In the genomic region with DNA sequence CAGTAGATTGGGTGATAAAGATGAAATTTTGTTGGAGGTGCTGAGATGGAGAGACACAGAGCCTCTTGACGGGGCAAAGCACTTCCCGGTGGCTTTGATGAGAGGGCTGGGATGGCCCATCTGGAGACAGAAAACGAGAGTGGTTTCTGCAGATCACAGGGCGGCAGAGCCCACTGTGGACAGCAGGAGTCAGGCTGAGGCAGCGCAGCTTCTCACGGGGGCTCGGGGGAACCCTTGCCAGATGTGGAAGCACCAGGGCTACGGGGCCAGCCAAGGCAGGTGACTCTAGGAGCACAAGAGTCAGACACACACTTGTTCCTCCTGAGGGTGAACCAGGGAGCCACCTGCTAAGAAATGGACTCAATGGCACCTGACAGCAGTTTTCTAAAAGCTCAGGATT, we compare ENCODE assay signal across 14 cellular contexts.
"Had no signal": no experiment of that assay in that cellular context is flagged by ENCODE, and none has a peak within 500 bp of the region (broad histone marks: within the 10 kb centered on the region; RNA-seq: fewer than 3 reads in every experiment).

No MANE protein-coding gene starts in this region.

- H3K9me3 ChIP-seq: breast epithelium, prostate gland, tibial artery had no signal

- H3K27me3 Mint-ChIP-seq: activated naive CD8-positive, alpha-beta T cell treated with anti-CD3 and anti-CD28 coated beads, Interleukin-2, amount 10 ng/mL, durations not matched to agents 7 days and 5 days; memory B cell; naive thymus-derived CD8-positive, alpha-beta T cell; T-cell had no signal

- H3K36me3 Mint-ChIP-seq: activated naive CD8-positive, alpha-beta T cell treated with anti-CD3 and anti-CD28 coated beads, Interleukin-2, amount 10 ng/mL, durations not matched to agents 7 days and 5 days; memory B cell; naive thymus-derived CD8-positive, alpha-beta T cell; stimulated activated effector memory CD8-positive, alpha-beta T cell treated with anti-CD3 and anti-CD28 coated beads, Interleukin-12 subunit alpha, Interleukin-12 subunit beta, amount 100 ng/mL, for 72 hours; T-cell had no signal

- H3K4me3 Mint-ChIP-seq: activated naive CD8-positive, alpha-beta T cell treated with anti-CD3 and anti-CD28 coated beads, Interleukin-2, amount 10 ng/mL, durations not matched to agents 7 days and 5 days; memory B cell; naive thymus-derived CD8-positive, alpha-beta T cell; stimulated activated effector memory CD8-positive, alpha-beta T cell treated with anti-CD3 and anti-CD28 coated beads, Interleukin-12 subunit alpha, Interleukin-12 subunit beta, amount 100 ng/mL, for 72 hours; T-cell had no signal

- DNase-seq: activated CD4-positive, CD25-positive, alpha-beta regulatory T cell treated with anti-CD3 and anti-CD28 coated beads, Interleukin-2, amount 50 U/mL, for 72 hours; activated naive CD4-positive, alpha-beta T cell; activated naive CD8-positive, alpha-beta T cell treated with anti-CD3 and anti-CD28 coated beads, Interleukin-2, amount 10 ng/mL, durations not matched to agents 7 days and 5 days; naive thymus-derived CD8-positive, alpha-beta T cell; stimulated activated CD4-positive, alpha-beta T cell treated with anti-CD3 and anti-CD28 coated beads, Interleukin-12 subunit alpha, Interleukin-12 subunit beta, amount 100 ng/mL, for 4 hours; T1000 had no signal

- H3K27ac Mint-ChIP-seq: activated naive CD8-positive, alpha-beta T cell treated with anti-CD3 and anti-CD28 coated beads, Interleukin-2, amount 10 ng/mL, durations not matched to agents 7 days and 5 days; memory B cell; stimulated activated effector memory CD8-positive, alpha-beta T cell treated with anti-CD3 and anti-CD28 coated beads, Interleukin-12 subunit alpha, Interleukin-12 subunit beta, amount 100 ng/mL, for 72 hours; T-cell had no signal

- H3K27ac ChIP-seq: breast epithelium, prostate gland, SK-N-MC, tibial artery had no signal

- H3K4me1 Mint-ChIP-seq: activated naive CD8-positive, alpha-beta T cell treated with anti-CD3 and anti-CD28 coated beads, Interleukin-2, amount 10 ng/mL, durations not matched to agents 7 days and 5 days; memory B cell; stimulated activated effector memory CD8-positive, alpha-beta T cell treated with anti-CD3 and anti-CD28 coated beads, Interleukin-12 subunit alpha, Interleukin-12 subunit beta, amount 100 ng/mL, for 72 hours had no signal

- H3K4me3 ChIP-seq: breast epithelium, prostate gland, SK-N-MC, tibial artery had no signal

- H3K36me3 ChIP-seq: breast epithelium, prostate gland, tibial artery had no signal

- H3K27me3 ChIP-seq: breast epithelium had no signal

- ATAC-seq: esophagus mucosa; naive thymus-derived CD8-positive, alpha-beta T cell; stimulated activated effector memory CD8-positive, alpha-beta T cell treated with anti-CD3 and anti-CD28 coated beads, Interleukin-12 subunit alpha, Interleukin-12 subunit beta, amount 100 ng/mL, for 72 hours; T-cell had no signal

- H3K9me3 Mint-ChIP-seq: activated naive CD8-positive, alpha-beta T cell treated with anti-CD3 and anti-CD28 coated beads, Interleukin-2, amount 10 ng/mL, durations not matched to agents 7 days and 5 days; memory B cell; naive thymus-derived CD8-positive, alpha-beta T cell; stimulated activated effector memory CD8-positive, alpha-beta T cell treated with anti-CD3 and anti-CD28 coated beads, Interleukin-12 subunit alpha, Interleukin-12 subunit beta, amount 100 ng/mL, for 72 hours; T-cell had no signal

- H3K4me1 ChIP-seq: breast epithelium, prostate gland, tibial artery had no signal
